ENCODE assay signal across 28 cellular contexts in the genomic region with DNA sequence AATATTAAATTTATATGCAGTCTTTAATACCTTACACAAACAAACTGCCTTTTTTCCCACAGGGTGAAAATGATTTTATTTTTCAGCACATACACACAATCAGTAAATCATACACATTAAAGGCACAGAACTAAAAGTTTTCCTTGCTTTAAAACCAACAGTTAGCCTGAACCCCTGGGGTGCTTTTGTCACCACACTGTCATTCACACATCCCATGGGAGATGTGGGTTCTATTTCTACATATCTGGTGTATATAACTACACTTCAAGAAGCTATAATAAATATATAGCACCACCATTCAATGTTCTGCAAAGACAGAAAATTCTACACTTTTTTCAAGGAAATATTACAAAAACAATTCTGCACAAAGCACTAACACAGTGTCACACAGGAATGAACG.
"Had no signal": no experiment of that assay in that cellular context is flagged by ENCODE, and none has a peak within 500 bp of the region (broad histone marks: within the 10 kb centered on the region; RNA-seq: fewer than 3 reads in every experiment).

No MANE protein-coding gene starts in this region.

- H3K27ac Mint-ChIP-seq: immature natural killer cell; naive thymus-derived CD8-positive, alpha-beta T cell; nephron progenitor cell; stimulated activated naive B cell treated with anti-CD40 and anti-IgM and Interleukin-4, amounts not matched to agents 10 μg/mL and 1 μg/mL and 100 μg/mL, for 72 hours; stimulated activated naive CD8-positive, alpha-beta T cell treated with anti-CD3 and anti-CD28 coated beads, Interleukin-15, Interleukin-2, amounts not matched to agents 100 ng/mL and 50 ng/mL, for 24 hours had no signal

- H3K36me3 ChIP-seq: esophagus squamous epithelium, heart right ventricle, left ventricle myocardium inferior, lower lobe of right lung, neutrophil, pancreas, right lobe of liver, thoracic aorta, tibial nerve, upper lobe of left lung had no signal

- H3K4me3 Mint-ChIP-seq: immature natural killer cell; naive thymus-derived CD8-positive, alpha-beta T cell; nephron progenitor cell; stimulated activated naive B cell treated with anti-CD40 and anti-IgM and Interleukin-4, amounts not matched to agents 10 μg/mL and 1 μg/mL and 100 μg/mL, for 72 hours; stimulated activated naive CD8-positive, alpha-beta T cell treated with anti-CD3 and anti-CD28 coated beads, Interleukin-15, Interleukin-2, amounts not matched to agents 100 ng/mL and 50 ng/mL, for 24 hours had no signal

- ATAC-seq: heart right ventricle; left colon; lower lobe of right lung; naive thymus-derived CD8-positive, alpha-beta T cell; pancreas; right lobe of liver; stimulated activated naive B cell treated with anti-CD40 and anti-IgM and Interleukin-4, amounts not matched to agents 10 μg/mL and 1 μg/mL and 100 μg/mL, for 72 hours had no signal

- H3K27me3 ChIP-seq: esophagus squamous epithelium, heart right ventricle, neutrophil, pancreas, right lobe of liver, tibial nerve, upper lobe of left lung had no signal

- H3K4me3 ChIP-seq: coronary artery, esophagus squamous epithelium, heart right ventricle, left ventricle myocardium inferior, lower lobe of right lung, pancreas, right lobe of liver, thoracic aorta, tibial nerve, upper lobe of left lung had no signal

- H3K9me3 ChIP-seq: esophagus squamous epithelium, heart right ventricle, left ventricle myocardium inferior, lower lobe of right lung, neutrophil, pancreas, right lobe of liver, thoracic aorta, tibial nerve, upper lobe of left lung had no signal

- DNase-seq: dermis blood vessel endothelial cell; effector memory CD4-positive, alpha-beta T cell; erythroblast; esophagus squamous epithelium; foreskin melanocyte; glutamatergic neuron; heart right ventricle; hippocampal formation; immature natural killer cell; islet precursor cell; kidney glomerular epithelial cell; left colon; left ventricle myocardium inferior; lower lobe of right lung; naive thymus-derived CD8-positive, alpha-beta T cell; nephron progenitor cell; pancreas; right lobe of liver; small intestine; stimulated activated CD4-positive, alpha-beta T cell treated with anti-CD3 and anti-CD28 coated beads, Interleukin-15, amount 100 ng/mL, for 24 hours; stimulated activated CD4-positive, alpha-beta T cell treated with anti-CD3 and anti-CD28 coated beads, Interleukin-2, amount 100 ng/mL, for 48 hours; stimulated activated naive B cell treated with anti-CD40 and anti-IgM and Interleukin-4, amounts not matched to agents 10 μg/mL and 1 μg/mL and 100 μg/mL, for 72 hours; upper lobe of left lung had no signal

- H3K27me3 Mint-ChIP-seq: stimulated activated naive B cell treated with anti-CD40 and anti-IgM and Interleukin-4, amounts not matched to agents 10 μg/mL and 1 μg/mL and 100 μg/mL, for 72 hours; stimulated activated naive CD8-positive, alpha-beta T cell treated with anti-CD3 and anti-CD28 coated beads, Interleukin-15, Interleukin-2, amounts not matched to agents 100 ng/mL and 50 ng/mL, for 24 hours had no signal

- H3K9me3 Mint-ChIP-seq: nephron progenitor cell had no signal

- H3K4me1 Mint-ChIP-seq: immature natural killer cell; naive thymus-derived CD8-positive, alpha-beta T cell; nephron progenitor cell; stimulated activated naive B cell treated with anti-CD40 and anti-IgM and Interleukin-4, amounts not matched to agents 10 μg/mL and 1 μg/mL and 100 μg/mL, for 72 hours had no signal

- H3K36me3 Mint-ChIP-seq: naive thymus-derived CD8-positive, alpha-beta T cell; stimulated activated naive B cell treated with anti-CD40 and anti-IgM and Interleukin-4, amounts not matched to agents 10 μg/mL and 1 μg/mL and 100 μg/mL, for 72 hours had no signal

- H3K4me1 ChIP-seq: esophagus squamous epithelium, heart right ventricle, left ventricle myocardium inferior, lower lobe of right lung, pancreas, right lobe of liver, tibial nerve, upper lobe of left lung had no signal

- H3K27ac ChIP-seq: coronary artery, esophagus squamous epithelium, heart right ventricle, left ventricle myocardium inferior, lower lobe of right lung, neutrophil, pancreas, right lobe of liver, thoracic aorta, tibial nerve, upper lobe of left lung had no signal
